ENCODE assay signal across 20 cellular contexts in the genomic region with DNA sequence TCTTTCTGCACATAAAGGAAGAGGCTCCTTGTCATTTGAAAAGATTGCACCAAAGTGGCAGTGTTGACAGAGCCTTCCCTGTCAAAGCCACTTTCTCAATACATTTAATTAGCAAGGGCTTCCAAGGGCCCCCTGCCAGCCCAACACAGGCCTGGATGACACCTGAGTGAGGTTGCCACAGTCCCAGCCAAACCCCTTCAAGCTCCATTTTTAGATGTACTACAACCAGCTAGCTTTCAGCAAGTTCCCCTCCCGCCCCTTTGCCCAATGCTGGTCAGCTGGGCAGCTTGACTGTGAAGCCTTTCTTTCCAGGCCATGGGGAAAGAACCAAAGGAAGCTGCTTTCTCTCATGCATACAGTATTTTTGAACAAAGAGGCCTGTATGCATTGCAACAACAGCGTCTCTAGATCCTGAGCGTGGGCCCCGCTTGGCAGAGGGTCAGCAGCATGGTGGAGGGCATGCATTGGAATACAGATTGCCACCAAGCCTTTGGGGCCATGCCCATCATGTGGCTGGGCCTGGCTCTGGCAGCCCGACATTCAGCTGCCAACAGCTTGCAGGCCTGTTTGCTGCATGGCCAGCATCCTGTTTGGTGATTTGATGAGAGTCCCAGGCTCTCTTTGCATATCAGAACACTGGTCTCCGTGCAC.
A peak's percentile ranks its signal among the peaks of the same experiment; 100 is the strongest.
DNase-seq lines count a peak whose midpoint lies in the region; ATAC-seq lines count a peak whose summit lies in the region.
"Had no signal": no experiment of that assay in that cellular context is flagged by ENCODE, and none has a peak within 500 bp of the region (broad histone marks: within the 10 kb centered on the region; RNA-seq: fewer than 3 reads in every experiment).

No MANE protein-coding gene starts in this region.

- DNase-seq in Ammon's horn (ENCODE audit: low spot score): peak; percentile 97
- DNase-seq in NOMO-1 treated with dmso at 0.1 percent for 144 hours (lab: John Stamatoyannopoulos, UW; ENCODE audit: unreplicated experiment): peak; percentile 46
- DNase-seq in globus pallidus (ENCODE audit: low spot score): peak; percentile 99
- peak; percentile 87 for DNase-seq in middle frontal gyrus (ENCODE audit: extremely low spot score, low spot score)
- no peak for DNase-seq in AG08396 (ENCODE audit: low spot score)
- DNase-seq in cortex of kidney (lab: John Stamatoyannopoulos, UW): no peak
- DNase-seq in stimulated activated naive B cell treated with anti-CD40 and anti-IgM and Interleukin-4, amounts not matched to agents 10 μg/mL and 1 μg/mL and 100 μg/mL, for 72 hours: no peak
- no peak for DNase-seq in natural killer cell treated with Interleukin-12 subunit alpha and Interleukin-12 subunit beta and Interleukin-15 and Interleukin-18, amount 100 ng/mL, for 72 hours (ENCODE audit: low spot score)
- DNase-seq: ACHN; brain microvascular endothelial cell; CD4-positive, alpha-beta memory T cell; DMS53; foreskin keratinocyte; HCEC 1CT; NCI-H1694 treated with DMSO at 0.1 percent for 48 hours; NCI-H345; SW 1271; uterus had no signal

- H3K4me1 Mint-ChIP-seq in stimulated activated naive B cell treated with anti-CD40 and anti-IgM and Interleukin-4, amounts not matched to agents 10 μg/mL and 1 μg/mL and 100 μg/mL, for 72 hours: no peaks in the 10 kb centered on the region
- peaks cover 0 to 5% of the 10 kb centered on the region in 2 donors for H3K4me1 Mint-ChIP-seq in natural killer cell treated with Interleukin-12 subunit alpha and Interleukin-12 subunit beta and Interleukin-15 and Interleukin-18, amount 100 ng/mL, for 72 hours (ENCODE audit: low read depth in 2 of 2)

- H3K27ac Mint-ChIP-seq in stimulated activated naive B cell treated with anti-CD40 and anti-IgM and Interleukin-4, amounts not matched to agents 10 μg/mL and 1 μg/mL and 100 μg/mL, for 72 hours: no peak overlapping the region
- no peak overlapping the region for H3K27ac Mint-ChIP-seq in natural killer cell treated with Interleukin-12 subunit alpha and Interleukin-12 subunit beta and Interleukin-15 and Interleukin-18, amount 100 ng/mL, for 72 hours
- H3K27ac Mint-ChIP-seq: activated naive CD8-positive, alpha-beta T cell; activated T-helper 1 cell treated with anti-CD3 and anti-CD28 coated beads, Interleukin-12 subunit alpha, Interleukin-12 subunit beta, Interleukin-2, Interleukin-4 antibody, amounts not matched to agents 30 ng/mL and 10 ng/mL and 1 ng/mL, durations not matched to agents 14 hours and 24 hours and 36 hours; CD4-positive, alpha-beta memory T cell had no signal

- H3K36me3 Mint-ChIP-seq in stimulated activated naive B cell treated with anti-CD40 and anti-IgM and Interleukin-4, amounts not matched to agents 10 μg/mL and 1 μg/mL and 100 μg/mL, for 72 hours: no peaks in the 10 kb centered on the region
- H3K36me3 Mint-ChIP-seq in natural killer cell treated with Interleukin-12 subunit alpha and Interleukin-12 subunit beta and Interleukin-15 and Interleukin-18, amount 100 ng/mL, for 72 hours: no peaks in the 10 kb centered on the region
- H3K36me3 Mint-ChIP-seq: activated naive CD8-positive, alpha-beta T cell; CD4-positive, alpha-beta memory T cell had no signal

- peaks cover 0 to 6% of the 10 kb centered on the region in 2 donors for H3K27me3 Mint-ChIP-seq in stimulated activated naive B cell treated with anti-CD40 and anti-IgM and Interleukin-4, amounts not matched to agents 10 μg/mL and 1 μg/mL and 100 μg/mL, for 72 hours
- H3K27me3 Mint-ChIP-seq in natural killer cell treated with Interleukin-12 subunit alpha and Interleukin-12 subunit beta and Interleukin-15 and Interleukin-18, amount 100 ng/mL, for 72 hours: no peaks in the 10 kb centered on the region
- H3K27me3 Mint-ChIP-seq: activated naive CD8-positive, alpha-beta T cell; CD4-positive, alpha-beta memory T cell had no signal

- no peaks in the 10 kb centered on the region for H3K9me3 Mint-ChIP-seq in stimulated activated naive B cell treated with anti-CD40 and anti-IgM and Interleukin-4, amounts not matched to agents 10 μg/mL and 1 μg/mL and 100 μg/mL, for 72 hours
- H3K9me3 Mint-ChIP-seq in natural killer cell treated with Interleukin-12 subunit alpha and Interleukin-12 subunit beta and Interleukin-15 and Interleukin-18, amount 100 ng/mL, for 72 hours: no peaks in the 10 kb centered on the region
- H3K9me3 Mint-ChIP-seq: activated T-helper 1 cell treated with anti-CD3 and anti-CD28 coated beads, Interleukin-12 subunit alpha, Interleukin-12 subunit beta, Interleukin-2, Interleukin-4 antibody, amounts not matched to agents 30 ng/mL and 10 ng/mL and 1 ng/mL, durations not matched to agents 14 hours and 24 hours and 36 hours; CD4-positive, alpha-beta memory T cell had no signal

- H3K4me3 Mint-ChIP-seq in stimulated activated naive B cell treated with anti-CD40 and anti-IgM and Interleukin-4, amounts not matched to agents 10 μg/mL and 1 μg/mL and 100 μg/mL, for 72 hours: no peak overlapping the region
- no peak overlapping the region for H3K4me3 Mint-ChIP-seq in natural killer cell treated with Interleukin-12 subunit alpha and Interleukin-12 subunit beta and Interleukin-15 and Interleukin-18, amount 100 ng/mL, for 72 hours
- H3K4me3 Mint-ChIP-seq: activated naive CD8-positive, alpha-beta T cell; activated T-helper 1 cell treated with anti-CD3 and anti-CD28 coated beads, Interleukin-12 subunit alpha, Interleukin-12 subunit beta, Interleukin-2, Interleukin-4 antibody, amounts not matched to agents 30 ng/mL and 10 ng/mL and 1 ng/mL, durations not matched to agents 14 hours and 24 hours and 36 hours; CD4-positive, alpha-beta memory T cell had no signal

- ATAC-seq in stimulated activated naive B cell treated with anti-CD40 and anti-IgM and Interleukin-4, amounts not matched to agents 10 μg/mL and 1 μg/mL and 100 μg/mL, for 72 hours (replicated peaks): no peak
- no peak for ATAC-seq in natural killer cell treated with Interleukin-12 subunit alpha and Interleukin-12 subunit beta and Interleukin-15 and Interleukin-18, amount 100 ng/mL, for 72 hours
- ATAC-seq: foreskin keratinocyte had no signal

Comparison
In these comparisons a context has a peak if more than half of its experiments do, and no peak if none do; other contexts are left out.
1. DNase-seq: peak in Ammon's horn (single experiment), NOMO-1 treated with dmso at 0.1 percent for 144 hours (single experiment), globus pallidus (single experiment) and middle frontal gyrus (single experiment); none in AG08396 (single experiment), cortex of kidney (single experiment), stimulated activated naive B cell treated with anti-CD40 and anti-IgM and Interleukin-4, amounts not matched to agents 10 μg/mL and 1 μg/mL and 100 μg/mL, for 72 hours (single experiment) and natural killer cell treated with Interleukin-12 subunit alpha and Interleukin-12 subunit beta and Interleukin-15 and Interleukin-18, amount 100 ng/mL, for 72 hours (single experiment).